In genomic region chr1:175984813-175985212, GRCh38 we compare ENCODE assay signal across 19 cellular contexts.
DNase-seq lines count a peak whose midpoint lies in the region; ATAC-seq, FAIRE-seq and TF ChIP-seq lines count a peak whose summit lies in the region.
"Had no signal": no experiment of that assay in that cellular context is flagged by ENCODE, and none has a peak within 500 bp of the region (broad histone marks: within the 10 kb centered on the region; RNA-seq: fewer than 3 reads in every experiment).

No MANE protein-coding gene starts in this region.

- H3K9ac ChIP-seq in colonic mucosa (ENCODE audit: low read depth in 2 of 2, low read length in 2 of 2) (no peak overlapping the region), PC-3 (ENCODE audit: low read length) (no peak overlapping the region)
- H3K9ac ChIP-seq: BLaER1 treated with 17β-estradiol and CSF1 and Interleukin-3, amounts not matched to agents 10 nM and 100 nM had no signal

- intact Hi-C loops in Caco-2 (cut with micrococcal nuclease; ENCODE audit: unreplicated experiment): loop anchor here (2.0 kb wide), 1 partner anchor 74 kb away; no protein-coding TSS in a partner anchor
- intact Hi-C loops in colonic mucosa (cut with DNase I): no loop called here
- intact Hi-C loops in left colon (cut with DNase I, micrococcal nuclease): no loop called here
- intact Hi-C loops in pancreas (cut with DNase I): no loop called here
- intact Hi-C loops in PC-3 (cut with micrococcal nuclease): no loop called here

- H3K27ac ChIP-seq in colonic mucosa: peak overlapping the region; percentile 19
- H3K27ac ChIP-seq in pancreas: peak overlapping the region in 1 of 4 donors; percentile 10
- H3K27ac ChIP-seq in PC-3 (ENCODE audit: low read length): no peak overlapping the region
- H3K27ac ChIP-seq: BLaER1 treated with 17β-estradiol and CSF1 and Interleukin-3, amounts not matched to agents 10 nM and 100 nM; RWPE1 had no signal

- H2AFZ ChIP-seq in PC-3 (ENCODE audit: low read length): no peak overlapping the region

- H3K4me3 ChIP-seq in Caco-2 (ENCODE audit: low read depth, low read length) (no peak overlapping the region), colonic mucosa (no peak overlapping the region), pancreas (no peak overlapping the region), PC-3 (ENCODE audit: low read length) (no peak overlapping the region)

- H3K9me3 Mint-ChIP-seq in Caco-2 (ENCODE audit: unreplicated experiment): peaks cover 29% of the 10 kb centered on the region

- POLR2A ChIA-PET in Caco-2 (lab: Charles Lee) (no interaction called here), PC-3 (lab: Charles Lee; ENCODE audit: unreplicated experiment) (no interaction called here)

- no peaks in the 10 kb centered on the region for H3K79me2 ChIP-seq in PC-3 (ENCODE audit: low read length)

- H3K27me3 ChIP-seq in Caco-2 (replicated peaks; ENCODE audit: control insufficient read depth, insufficient read depth, low read length) (no peaks in the 10 kb centered on the region), colonic mucosa (no peaks in the 10 kb centered on the region), pancreas (no peaks in the 10 kb centered on the region), PC-3 (ENCODE audit: low read length) (no peaks in the 10 kb centered on the region)
- H3K27me3 ChIP-seq: BLaER1 treated with 17β-estradiol and CSF1 and Interleukin-3, amounts not matched to agents 10 nM and 100 nM had no signal

- H3K4me1 ChIP-seq in Caco-2 (peaks cover 27% of the 10 kb centered on the region), colonic mucosa (no peaks in the 10 kb centered on the region), pancreas (peaks cover 6 to 9% (median 7%) of the 10 kb centered on the region in 3 donors), PC-3 (ENCODE audit: insufficient read depth, low read length) (no peaks in the 10 kb centered on the region)
- H3K4me1 ChIP-seq: BLaER1 treated with 17β-estradiol and CSF1 and Interleukin-3, amounts not matched to agents 10 nM and 100 nM had no signal

- CTCF ChIA-PET in Caco-2 (lab: Charles Lee): no interaction called here
- CTCF ChIA-PET in PC-3 (lab: Charles Lee): no interaction called here

- peaks cover 55% of the 10 kb centered on the region for H3K36me3 Mint-ChIP-seq in Caco-2 (ENCODE audit: insufficient read depth, unreplicated experiment)

- no peaks in the 10 kb centered on the region for H3K9me2 ChIP-seq in PC-3 (replicated peaks; ENCODE audit: low read length)

- H3K36me3 ChIP-seq in Caco-2 (ENCODE audit: control insufficient read depth, insufficient read depth, low read length) (peaks cover 7% of the 10 kb centered on the region), colonic mucosa (no peaks in the 10 kb centered on the region), pancreas (peaks cover 0 to 20% (median 0%) of the 10 kb centered on the region in 3 donors), PC-3 (ENCODE audit: low read depth, low read length) (peaks cover 19% of the 10 kb centered on the region)

- H3K4me2 ChIP-seq in PC-3 (ENCODE audit: low read length): no peak overlapping the region
- H3K4me2 ChIP-seq: BLaER1 treated with 17β-estradiol and CSF1 and Interleukin-3, amounts not matched to agents 10 nM and 100 nM had no signal

- H3K27me3 Mint-ChIP-seq in Caco-2 (ENCODE audit: insufficient read depth, unreplicated experiment): no peaks in the 10 kb centered on the region

- H3F3A ChIP-seq in PC-3 (ENCODE audit: low read length, unreplicated experiment): no peaks in the 10 kb centered on the region

- ATAC-seq in left colon (peak; percentile 85), pancreas (peak in 3 of 4 donors; percentile 38 to 66 (median 63)), PC-3 (no peak), HG03097 (IDR thresholded peaks at IDR 0.05; ENCODE audit: low FRiP score, unreplicated experiment) (no peak)
- ATAC-seq: CD8-positive, alpha-beta T cell had no signal

- TF ChIP-seq CTCF in Caco-2 (IDR thresholded peaks at IDR 0.05; ENCODE audit: insufficient read depth in 1 of 2, low read depth in 1 of 2, low read length in 1 of 2, severe bottlenecking in 1 of 2, unreplicated experiment in 1 of 2): no peak
- no peak for TF ChIP-seq CTCF in colonic mucosa (IDR thresholded peaks at IDR 0.05)
- no peak for TF ChIP-seq CTCF in pancreas (IDR thresholded peaks at IDR 0.05)
- no peak for TF ChIP-seq CTCF in PC-3 (conservative IDR thresholded peaks at IDR 0.05; ENCODE audit: low read depth, low read length)

- 18 to 21% methylated on average over 1 of the region's 1 CpG for WGBS in pancreas, 2 donors

- peaks cover 14% of the 10 kb centered on the region for H3K4me1 Mint-ChIP-seq in Caco-2 (ENCODE audit: low read depth, unreplicated experiment)

- no TSS peak for BruUV-seq in Caco-2 (replicated peaks; lab: Mats Ljungman, UMichigan)
- BruUV-seq in PC-3 (replicated peaks; lab: Mats Ljungman, UMichigan): no TSS peak

- peak overlapping the region; percentile 14 for H3K4me3 Mint-ChIP-seq in Caco-2 (ENCODE audit: unreplicated experiment)
- H3K4me3 Mint-ChIP-seq: CD8-positive, alpha-beta T cell had no signal

- H3K9me3 ChIP-seq in Caco-2 (peaks cover 17% of the 10 kb centered on the region), colonic mucosa (no peaks in the 10 kb centered on the region), pancreas (no peaks in the 10 kb centered on the region), PC-3 (ENCODE audit: low read length) (no peaks in the 10 kb centered on the region)

- no peak for FAIRE-seq in pancreas (lab: Jason Lieb, UNC)

- H3K27ac Mint-ChIP-seq in Caco-2 (ENCODE audit: unreplicated experiment): peak overlapping the region; percentile 9
- H3K27ac Mint-ChIP-seq: CD8-positive, alpha-beta T cell had no signal

- DNase-seq in Caco-2 (peak in 1 of 2 experiments; percentile 53), colonic mucosa (peak; percentile 20), left colon (no peak), pancreas (no peak), cerebellum (ENCODE audit: low spot score) (no peak), PC-3 (no peak), NCI-H146 (lab: John Stamatoyannopoulos, UW) (no peak)
- DNase-seq: CD8-positive, alpha-beta T cell; DMS79; KG1; MV-4-11; NCI-H187; NCI-H2227 treated with DMSO at 0.1 percent for 48 hours; NCI-H510A treated with DMSO at 0.1 percent for 48 hours; NCI-H774; SIG-M5 had no signal

- H4K20me1 ChIP-seq in PC-3 (ENCODE audit: low read length): no peaks in the 10 kb centered on the region

Comparison
In these comparisons a context has a peak if more than half of its experiments do, and no peak if none do; other contexts are left out.
1. ATAC-seq: peak in left colon (single experiment) and pancreas (3 of 4); none in PC-3 (single experiment) and HG03097 (single experiment).